ENCODE assay signal across 8 cellular contexts in genomic region chr11:64269380-64270234, GRCh38. TPM values are rescaled to one million over a fixed set of nuclear protein-coding genes. Genes with fewer than 3 reads are reported as not detected.
DNase-seq lines count a peak whose midpoint lies in the region; ATAC-seq and TF ChIP-seq lines count a peak whose summit lies in the region.

No MANE protein-coding gene starts in this region.

- H3K4me3 ChIP-seq in prostate gland (peak overlapping the region; percentile 64 to 69), urinary bladder (ENCODE audit: low read depth, low read length) (peak overlapping the region; percentile 59)

- peak in 3 of 4 experiments; percentile 13 to 33 (median 28) for TF ChIP-seq CTCF in prostate gland (IDR thresholded peaks at IDR 0.05)

- H3K9me3 ChIP-seq in prostate gland, result no peaks in the 10 kb centered on the region

- H3K27me3 ChIP-seq in prostate gland (replicated peaks; ENCODE audit: insufficient read depth), result no peaks in the 10 kb centered on the region

- ATAC-seq in GM18498 (IDR thresholded peaks at IDR 0.05; ENCODE audit: unreplicated experiment) (peak; percentile 66), HG02885 (IDR thresholded peaks at IDR 0.05; ENCODE audit: poor library complexity, unreplicated experiment) (peak; percentile 77), left ventricle myocardium superior (peak; percentile 85)

- peak overlapping the region; percentile 89 for H3K4me3 Mint-ChIP-seq in T-helper 1 cell treated with Interleukin-12 subunit alpha and Interleukin-12 subunit beta and Interleukin-4 antibody, amounts not matched to agents 30 μg/mL and 1 μg/mL, for 36 hours

- H3K27ac ChIP-seq in prostate gland (peak overlapping the region; percentile 94 to 96), urinary bladder (ENCODE audit: low read depth) (peak overlapping the region; percentile 92)

- peak; percentile 14 for TF ChIP-seq POLR2A in prostate gland (IDR thresholded peaks at IDR 0.05)

- peaks cover 9% of the 10 kb centered on the region for H3K36me3 Mint-ChIP-seq in T-helper 1 cell treated with Interleukin-12 subunit alpha and Interleukin-12 subunit beta and Interleukin-4 antibody, amounts not matched to agents 30 μg/mL and 1 μg/mL, for 36 hours (ENCODE audit: low read depth)

- peaks cover 23% of the 10 kb centered on the region for H3K4me1 Mint-ChIP-seq in T-helper 1 cell treated with Interleukin-12 subunit alpha and Interleukin-12 subunit beta and Interleukin-4 antibody, amounts not matched to agents 30 μg/mL and 1 μg/mL, for 36 hours (ENCODE audit: low read depth)

- no peaks in the 10 kb centered on the region for H3K9me3 Mint-ChIP-seq in T-helper 1 cell treated with Interleukin-12 subunit alpha and Interleukin-12 subunit beta and Interleukin-4 antibody, amounts not matched to agents 30 μg/mL and 1 μg/mL, for 36 hours

- H3K27ac Mint-ChIP-seq in T-helper 1 cell treated with Interleukin-12 subunit alpha and Interleukin-12 subunit beta and Interleukin-4 antibody, amounts not matched to agents 30 μg/mL and 1 μg/mL, for 36 hours, result peak overlapping the region; percentile 99

- H3K4me1 ChIP-seq in prostate gland (replicated peaks) (peaks cover 8% of the 10 kb centered on the region), urinary bladder (ENCODE audit: insufficient read depth) (no peaks in the 10 kb centered on the region)

- intact Hi-C loops in left ventricle myocardium superior (cut with micrococcal nuclease), result no loop called here
- intact Hi-C loops in prostate gland (cut with DNase I), result no loop called here

- H3K27me3 Mint-ChIP-seq in T-helper 1 cell treated with Interleukin-12 subunit alpha and Interleukin-12 subunit beta and Interleukin-4 antibody, amounts not matched to agents 30 μg/mL and 1 μg/mL, for 36 hours (ENCODE audit: low read depth), result no peaks in the 10 kb centered on the region

- no peaks in the 10 kb centered on the region for H3K36me3 ChIP-seq in prostate gland
- H3K36me3 ChIP-seq in urinary bladder (ENCODE audit: insufficient read depth), result no peaks in the 10 kb centered on the region

- DNase-seq in NCI-H1694 (lab: John Stamatoyannopoulos, UW) (peak; percentile 98), amygdala (lab: John Stamatoyannopoulos, UW) (peak; percentile 75 to 100 (median 98)), left ventricle myocardium superior (peak; percentile 98), prostate gland (ENCODE audit: low spot score) (peak; percentile 99)

- WGBS in prostate gland, result under 1% methylated on average over 46 of the region's 75 CpGs
- WGBS in urinary bladder, result under 1% methylated on average over 75 of the region's 75 CpGs

RNA-seq across cellular contexts. Expression of gene BAD, which starts 14.9 kb away (rescaled TPM):
- total RNA-seq in left ventricle myocardium superior (98.7 TPM), prostate gland (100 to 1,000 TPM; 140 to 161 TPM), urinary bladder (34.2 TPM)
- polyA plus RNA-seq in urinary bladder, result 111 TPM

RNA-seq across cellular contexts. Expression of gene GPR137, which starts 16.0 kb away (rescaled TPM):
- total RNA-seq in left ventricle myocardium superior (33.6 TPM), prostate gland (10 to 100 TPM; 38.8 to 94.9 TPM), urinary bladder (4.7 TPM)
- 48.3 TPM for polyA plus RNA-seq in urinary bladder

RNA-seq across cellular contexts. Expression of gene PLCB3, which starts 18.3 kb away (rescaled TPM):
- total RNA-seq in left ventricle myocardium superior (12.0 TPM), prostate gland (10 to 100 TPM; 26.3 to 43.1 TPM), urinary bladder (14.8 TPM)
- polyA plus RNA-seq in urinary bladder, result 18.2 TPM

RNA-seq across cellular contexts. Expression of gene KCNK4, which starts 21.5 kb away (rescaled TPM):
- not detected for total RNA-seq in left ventricle myocardium superior
- not detected for total RNA-seq in prostate gland
- not detected for total RNA-seq in urinary bladder
- polyA plus RNA-seq in urinary bladder, result 0.13 TPM

RNA-seq across cellular contexts. Expression of gene PPP1R14B, which starts 22.9 kb away (rescaled TPM):
- 132 TPM for total RNA-seq in left ventricle myocardium superior
- 10 to 100 TPM; 60.5 to 69.3 TPM for total RNA-seq in prostate gland
- total RNA-seq in urinary bladder, result 31.6 TPM
- polyA plus RNA-seq in urinary bladder, result 62.8 TPM

Comparison
In these comparisons a context has a peak if more than half of its experiments do, and no peak if none do; other contexts are left out.
1. Peak in every context shown above with its lines: DNase-seq, ATAC-seq, H3K4me3 ChIP-seq and H3K27ac ChIP-seq.